8 cellular contexts compared by ENCODE assay signal in the genomic region with DNA sequence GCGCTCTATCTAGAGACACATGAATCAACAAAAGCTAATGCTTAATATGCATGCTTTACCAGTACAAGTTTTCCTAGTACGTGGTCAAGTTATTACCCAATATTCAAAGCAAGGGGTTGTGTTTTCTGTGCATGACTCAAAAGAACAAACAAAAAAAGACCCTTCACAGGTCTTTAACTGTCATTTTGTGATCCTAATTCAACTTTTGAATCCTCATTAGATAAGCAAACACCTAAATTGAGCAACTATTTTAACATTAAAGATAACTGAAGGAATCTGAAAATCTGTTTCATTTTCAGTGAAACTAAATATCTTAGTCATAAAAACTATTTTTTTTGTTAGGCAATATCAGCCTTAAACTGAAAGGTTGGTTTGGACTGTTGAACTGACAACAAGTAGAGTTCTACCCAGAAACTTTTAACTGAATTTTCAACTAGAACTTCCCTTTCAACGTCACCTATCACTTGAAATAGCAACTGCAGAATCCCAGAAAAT. TPM values are rescaled to one million over a fixed set of nuclear protein-coding genes. Genes with fewer than 3 reads are reported as not detected.
DNase-seq lines count a peak whose midpoint lies in the region; ATAC-seq, FAIRE-seq and TF ChIP-seq lines count a peak whose summit lies in the region.

No MANE protein-coding gene starts in this region.

- CTCF ChIA-PET in HepG2 (lab: Yijun Ruan, JAX; ENCODE audit: low intra/inter-chr PET ratio, low total read pairs): no interaction called here

- H3K9me3 ChIP-seq in heart left ventricle (no peaks in the 10 kb centered on the region), gastrocnemius medialis (no peaks in the 10 kb centered on the region), HepG2 (ENCODE audit: low read length) (no peaks in the 10 kb centered on the region)

- H3K27me3 ChIP-seq in heart left ventricle (no peaks in the 10 kb centered on the region), gastrocnemius medialis (no peaks in the 10 kb centered on the region), HepG2 (ENCODE audit: control insufficient read depth in 1 of 2, insufficient read depth in 2 of 2, low read length in 2 of 2) (no peaks in the 10 kb centered on the region)

- BruUV-seq in HepG2 (replicated peaks; lab: Mats Ljungman, UMichigan): no TSS peak

- no peaks in the 10 kb centered on the region; the same call in 1 of the 2 replicates for H4K20me1 ChIP-seq in HepG2 (ENCODE audit: insufficient read depth, low read length)

- peak overlapping the region; percentile 94 for H3K27ac Mint-ChIP-seq in activated T-helper 1 cell treated with anti-CD3 and anti-CD28 coated beads, Interleukin-12 subunit alpha, Interleukin-12 subunit beta, Interleukin-2, Interleukin-4 antibody, amounts not matched to agents 30 ng/mL and 10 ng/mL and 1 ng/mL, durations not matched to agents 14 hours and 24 hours and 36 hours

- H3K4me3 Mint-ChIP-seq in activated T-helper 1 cell treated with anti-CD3 and anti-CD28 coated beads, Interleukin-12 subunit alpha, Interleukin-12 subunit beta, Interleukin-2, Interleukin-4 antibody, amounts not matched to agents 30 ng/mL and 10 ng/mL and 1 ng/mL, durations not matched to agents 14 hours and 24 hours and 36 hours: peak overlapping the region; percentile 81

- no peak for FAIRE-seq in HepG2 (lab: Jason Lieb, UNC)

- no peak overlapping the region for H3K4me2 ChIP-seq in HepG2 (ENCODE audit: low read depth, low read length)

- DNase-seq in heart left ventricle (no peak), Right ventricle myocardium superior (no peak), gastrocnemius medialis (no peak), NCI-H1092 treated with DMSO at 0.1 percent for 48 hours (lab: John Stamatoyannopoulos, UW) (no peak), HepG2 (ENCODE audit: low spot score) (no peak)
- DNase-seq in activated T-helper 1 cell treated with anti-CD3 and anti-CD28 coated beads, Interleukin-12 subunit alpha, Interleukin-12 subunit beta, Interleukin-2, Interleukin-4 antibody, amounts not matched to agents 30 ng/mL and 10 ng/mL and 1 ng/mL, durations not matched to agents 14 hours and 24 hours and 36 hours (ENCODE audit: low spot score): no peak
- no peak for DNase-seq in activated CD4-positive, alpha-beta T cell treated with anti-CD3 and anti-CD28 coated beads, Interleukin-2, amount 50 U/mL, for 1 hour

- in situ Hi-C loops in gastrocnemius medialis (cut with MboI; ENCODE audit: low sequenced_read_pairs in 4 of 4): no loop called here
- in situ Hi-C loops in HepG2 (cut with HindIII; ENCODE audit: extremely low pct_ligation_motif_present, low pct_unique_long_range_greater_than_20kb): no loop called here

- no peak for TF ChIP-seq RAD21 in HepG2 (CRISPR knock-in tag; IDR thresholded peaks at IDR 0.05)

- H3K4me3 ChIP-seq in heart left ventricle (peak overlapping the region in 11 of 12 donors; percentile 15 to 55 (median 42)), gastrocnemius medialis (peak overlapping the region; percentile 0 to 39 (median 20)), HepG2 (replicated peaks in 1 of 3; ENCODE audit: insufficient read depth in 1 of 3, low read depth in 2 of 3, low read length in 3 of 3) (no peak overlapping the region)

- no peak for TF ChIP-seq CTCF in heart left ventricle (IDR thresholded peaks at IDR 0.05)
- no peak for TF ChIP-seq CTCF in gastrocnemius medialis (IDR thresholded peaks at IDR 0.05 in 4 of 5, conservative IDR thresholded peaks at IDR 0.05 in 1 of 5)
- no peak for TF ChIP-seq CTCF in HepG2 (CRISPR knock-in tag; IDR thresholded peaks at IDR 0.05)

- H3K9ac ChIP-seq in HepG2 (ENCODE audit: insufficient read depth, low read depth, low read length): no peak overlapping the region

- H3K36me3 Mint-ChIP-seq in activated T-helper 1 cell treated with anti-CD3 and anti-CD28 coated beads, Interleukin-12 subunit alpha, Interleukin-12 subunit beta, Interleukin-2, Interleukin-4 antibody, amounts not matched to agents 30 ng/mL and 10 ng/mL and 1 ng/mL, durations not matched to agents 14 hours and 24 hours and 36 hours (ENCODE audit: low read depth): peaks cover 46% of the 10 kb centered on the region

- no peak overlapping the region for H2AFZ ChIP-seq in HepG2 (ENCODE audit: low read length)

- H3K36me3 ChIP-seq in heart left ventricle (peaks cover 0 to 22% (median 0%) of the 10 kb centered on the region in 9 donors), gastrocnemius medialis (no peaks in the 10 kb centered on the region), HepG2 (replicated peaks in 1 of 2; ENCODE audit: control insufficient read depth in 1 of 2, insufficient read depth in 2 of 2, low read length in 2 of 2) (no peaks in the 10 kb centered on the region)

- H3K27ac ChIP-seq in heart left ventricle (peak overlapping the region; percentile 7 to 88 (median 45)), gastrocnemius medialis (peak overlapping the region; percentile 13 to 46 (median 39)), HepG2 (ENCODE audit: extremely low read length, insufficient read depth, low read length) (no peak overlapping the region)

- no peak for TF ChIP-seq POLR2A in heart left ventricle (IDR thresholded peaks at IDR 0.05)
- no peak for TF ChIP-seq POLR2A in gastrocnemius medialis (IDR thresholded peaks at IDR 0.05)
- TF ChIP-seq POLR2A in HepG2 (IDR thresholded peaks at IDR 0.05; ENCODE audit: insufficient read depth in 1 of 2, low read depth in 2 of 2, low read length in 2 of 2): no peak

- WGBS in heart left ventricle, 4 donors: 32 to 50% (median 37%) methylated on average over 3 of the region's 3 CpGs
- WGBS in HepG2 (ENCODE audit: low lambda C conversion rate): 19% methylated on average over 3 of the region's 3 CpGs

- POLR2A ChIA-PET in HepG2 (lab: Yijun Ruan, JAX): no interaction called here

- H3K4me1 ChIP-seq in heart left ventricle (peaks cover 0 to 53% (median 0%) of the 10 kb centered on the region in 12 donors), gastrocnemius medialis (no peaks in the 10 kb centered on the region), HepG2 (ENCODE audit: insufficient read depth, low read length) (no peaks in the 10 kb centered on the region)

- ATAC-seq in heart left ventricle: peak in 1 of 4 donors; percentile 59
- ATAC-seq in Right ventricle myocardium superior (ENCODE audit: poor library complexity): no peak
- ATAC-seq in HG03196 (IDR thresholded peaks at IDR 0.05; ENCODE audit: unreplicated experiment): peak; percentile 74
- no peak for ATAC-seq in gastrocnemius medialis
- no peak for ATAC-seq in HepG2

- H3K79me2 ChIP-seq in HepG2 (ENCODE audit: insufficient read depth, low read length): no peaks in the 10 kb centered on the region

- no peaks in the 10 kb centered on the region for H3K9me3 Mint-ChIP-seq in activated T-helper 1 cell treated with anti-CD3 and anti-CD28 coated beads, Interleukin-12 subunit alpha, Interleukin-12 subunit beta, Interleukin-2, Interleukin-4 antibody, amounts not matched to agents 30 ng/mL and 10 ng/mL and 1 ng/mL, durations not matched to agents 14 hours and 24 hours and 36 hours

- peaks cover 86% of the 10 kb centered on the region for H3K4me1 Mint-ChIP-seq in activated T-helper 1 cell treated with anti-CD3 and anti-CD28 coated beads, Interleukin-12 subunit alpha, Interleukin-12 subunit beta, Interleukin-2, Interleukin-4 antibody, amounts not matched to agents 30 ng/mL and 10 ng/mL and 1 ng/mL, durations not matched to agents 14 hours and 24 hours and 36 hours (ENCODE audit: low read depth)

- TF ChIP-seq EP300 in HepG2 (IDR thresholded peaks at IDR 0.05; ENCODE audit: low read depth in 2 of 2, low read length in 2 of 2) (no peak), HepG2 (CRISPR knock-in tag; IDR thresholded peaks at IDR 0.05; ENCODE audit: borderline replicate concordance) (no peak)

- intact Hi-C loops in heart left ventricle (cut with DNase I) (no loop called here), Right ventricle myocardium superior (cut with DNase I) (no loop called here), gastrocnemius medialis (cut with DNase I; ENCODE audit: low total_unique reads) (no loop called here), HepG2 (cut with micrococcal nuclease; ENCODE audit: unreplicated experiment) (no loop called here)
- intact Hi-C loops in activated T-helper 1 cell treated with anti-CD3 and anti-CD28 coated beads, Interleukin-12 subunit alpha, Interleukin-12 subunit beta, Interleukin-2, Interleukin-4 antibody, amounts not matched to agents 30 ng/mL and 10 ng/mL and 1 ng/mL, durations not matched to agents 14 hours and 24 hours and 36 hours (cut with micrococcal nuclease): loop anchor here (1.0 to 2.0 kb wide), 6 partner anchors 10 to 110 kb away; no protein-coding TSS in a partner anchor

- no peaks in the 10 kb centered on the region for H3K27me3 Mint-ChIP-seq in activated T-helper 1 cell treated with anti-CD3 and anti-CD28 coated beads, Interleukin-12 subunit alpha, Interleukin-12 subunit beta, Interleukin-2, Interleukin-4 antibody, amounts not matched to agents 30 ng/mL and 10 ng/mL and 1 ng/mL, durations not matched to agents 14 hours and 24 hours and 36 hours (ENCODE audit: insufficient read depth)

RNA-seq across cellular contexts. Expression of gene ST8SIA4, which starts 12.5 kb away (rescaled TPM):
- total RNA-seq in heart left ventricle: 10 to 100 TPM in 1 of 9 donors, 1 to 10 TPM in 8; 1.6 to 17.7 (median 4.5) TPM
- 1 to 10 TPM in 1 of 2 donors, under 1 TPM in 1; 0.87 to 1.1 TPM for polyA plus RNA-seq in heart left ventricle
- 2.9 TPM for total RNA-seq in Right ventricle myocardium superior
- total RNA-seq in activated T-helper 1 cell treated with anti-CD3 and anti-CD28 coated beads, Interleukin-12 subunit alpha, Interleukin-12 subunit beta, Interleukin-2, Interleukin-4 antibody, amounts not matched to agents 30 ng/mL and 10 ng/mL and 1 ng/mL, durations not matched to agents 14 hours and 24 hours and 36 hours: 63.1 and 65.2 TPM in 2 replicates
- 1 to 10 TPM in 3 of 4 donors, under 1 TPM in 1; 0.93 to 4.5 (median 1.3) TPM for total RNA-seq in gastrocnemius medialis
- not detected in 2 replicates for total RNA-seq in HepG2 (2016; rRNA removed; fragmentation: Illumina TruSeq; extraction: Trizol)
- not detected in 2 replicates for total RNA-seq in HepG2 (2016; cell fraction: cytosol; rRNA removed; fragmentation: Illumina TruSeq; extraction: Trizol; ENCODE audit: low read depth)
- total RNA-seq in HepG2 (2016; cell fraction: insoluble cytoplasmic fraction; rRNA removed; fragmentation: Illumina TruSeq; extraction: Trizol): not detected in 2 replicates
- total RNA-seq in HepG2 (2016; cell fraction: membrane; rRNA removed; fragmentation: Illumina TruSeq; extraction: Trizol): not detected in 2 replicates
- not detected in 2 replicates for total RNA-seq in HepG2 (2016; cell fraction: nucleus; rRNA removed; fragmentation: Illumina TruSeq; extraction: Trizol)
- not detected in 2 replicates for polyA plus RNA-seq in HepG2 (2011; rRNA removed)
- not detected in 2 replicates for polyA plus RNA-seq in HepG2 (2011; cell fraction: cytosol; rRNA removed)
- not detected in 2 replicates for polyA plus RNA-seq in HepG2 (2011; cell fraction: nucleus; rRNA removed)
- polyA plus RNA-seq in HepG2 (2012): not detected in 2 replicates
- polyA plus RNA-seq in HepG2 (2016; cell fraction: cytosol; fragmentation: Illumina TruSeq; extraction: Trizol; ENCODE audit: low read depth): not detected in 2 replicates
- not detected in 2 replicates for polyA plus RNA-seq in HepG2 (2016; cell fraction: insoluble cytoplasmic fraction; fragmentation: Illumina TruSeq; extraction: Trizol; ENCODE audit: low read depth)
- not detected in 2 replicates for polyA plus RNA-seq in HepG2 (2016; cell fraction: membrane; fragmentation: Illumina TruSeq; extraction: Trizol; ENCODE audit: low read depth)
- polyA plus RNA-seq in HepG2 (2016; cell fraction: nucleus; fragmentation: Illumina TruSeq; extraction: Trizol; ENCODE audit: insufficient read depth, low read depth): not detected in 2 replicates
- polyA minus RNA-seq in HepG2 (2011; rRNA and poly(A)+ RNA removed; ENCODE audit: low replicate concordance): not detected in 2 replicates
- not detected in 2 replicates for polyA minus RNA-seq in HepG2 (2011; cell fraction: cytosol; rRNA and poly(A)+ RNA removed)
- polyA minus RNA-seq in HepG2 (2011; cell fraction: nucleus; rRNA and poly(A)+ RNA removed): under 0.01 TPM in 1 of 2 replicates, not detected in the other

Comparison
In these comparisons a context has a peak if more than half of its experiments do, and no peak if none do; other contexts are left out.
1. H3K4me3 ChIP-seq: peak in heart left ventricle (11 of 12) and gastrocnemius medialis (4 of 4); none in HepG2 (0 of 3).